In genomic region chr6:30907290-30907757, GRCh38 we compare ENCODE assay signal across 6 cellular contexts. TPM values are rescaled to one million over a fixed set of nuclear protein-coding genes. Genes with fewer than 3 reads are reported as not detected.
DNase-seq lines count a peak whose midpoint lies in the region; ATAC-seq and TF ChIP-seq lines count a peak whose summit lies in the region.
"Not testable (repeated sequence)": the region's sequence is repeated elsewhere in the genome, so short reads cannot be mapped to it uniquely, and the experiment has no call there.

No MANE protein-coding gene starts in this region.

- not testable (repeated sequence) for TF ChIP-seq CTCF in lower lobe of right lung (IDR thresholded peaks at IDR 0.05)

- H3K4me3 Mint-ChIP-seq in activated T-helper 1 cell treated with anti-CD3 and anti-CD28 coated beads, Interleukin-12 subunit alpha, Interleukin-12 subunit beta, Interleukin-2, Interleukin-4 antibody, amounts not matched to agents 30 ng/mL and 10 ng/mL and 1 ng/mL, durations not matched to agents 14 hours and 24 hours and 36 hours = peak overlapping the region; percentile 99

- H3K36me3 Mint-ChIP-seq in activated T-helper 1 cell treated with anti-CD3 and anti-CD28 coated beads, Interleukin-12 subunit alpha, Interleukin-12 subunit beta, Interleukin-2, Interleukin-4 antibody, amounts not matched to agents 30 ng/mL and 10 ng/mL and 1 ng/mL, durations not matched to agents 14 hours and 24 hours and 36 hours (ENCODE audit: low read depth) = peaks cover 17% of the 10 kb centered on the region

- H3K9ac ChIP-seq in BLaER1 treated with 17β-estradiol and CSF1 and Interleukin-3, amounts not matched to agents 10 nM and 100 nM = peak overlapping the region in 7 of 11 experiments; percentile 8 to 88 (median 80); a peak in 8 of 22 replicates

- H3K27me3 Mint-ChIP-seq in activated T-helper 1 cell treated with anti-CD3 and anti-CD28 coated beads, Interleukin-12 subunit alpha, Interleukin-12 subunit beta, Interleukin-2, Interleukin-4 antibody, amounts not matched to agents 30 ng/mL and 10 ng/mL and 1 ng/mL, durations not matched to agents 14 hours and 24 hours and 36 hours (ENCODE audit: insufficient read depth) = not testable (repeated sequence)

- H3K4me1 ChIP-seq in BLaER1 treated with 17β-estradiol and CSF1 and Interleukin-3, amounts not matched to agents 10 nM and 100 nM = peaks cover 25 to 38% (median 29%) of the 10 kb centered on the region in 10 experiments
- peaks cover 12% of the 10 kb centered on the region for H3K4me1 ChIP-seq in lower lobe of right lung

- intact Hi-C loops in activated T-helper 1 cell treated with anti-CD3 and anti-CD28 coated beads, Interleukin-12 subunit alpha, Interleukin-12 subunit beta, Interleukin-2, Interleukin-4 antibody, amounts not matched to agents 30 ng/mL and 10 ng/mL and 1 ng/mL, durations not matched to agents 14 hours and 24 hours and 36 hours (cut with micrococcal nuclease) = loop anchor here (5.0 kb wide), 1 partner anchor 235 kb away; the partner anchor contains the start of gene DHX16
- intact Hi-C loops in lower lobe of right lung (cut with DNase I) = not testable (repeated sequence)

- not testable (repeated sequence) for H3K27me3 ChIP-seq in BLaER1 treated with 17β-estradiol and CSF1 and Interleukin-3, amounts not matched to agents 10 nM and 100 nM; lower lobe of right lung (ENCODE audit: low read depth)

- peak overlapping the region; percentile 80 to 96 (median 88); a peak in 18 of 20 replicates for H3K4me3 ChIP-seq in BLaER1 treated with 17β-estradiol and CSF1 and Interleukin-3, amounts not matched to agents 10 nM and 100 nM
- H3K4me3 ChIP-seq in lower lobe of right lung (peak overlapping the region; percentile 69), skeletal muscle cell (ENCODE audit: low read depth, low read length) (peak overlapping the region; percentile 85)

- ATAC-seq in lower lobe of right lung = not testable (repeated sequence)

- not testable (repeated sequence) for H3K9me3 ChIP-seq in BLaER1 treated with 17β-estradiol and CSF1 and Interleukin-3, amounts not matched to agents 10 nM and 100 nM (replicated peaks in 1 of 11); lower lobe of right lung

- H3K4me1 Mint-ChIP-seq in activated T-helper 1 cell treated with anti-CD3 and anti-CD28 coated beads, Interleukin-12 subunit alpha, Interleukin-12 subunit beta, Interleukin-2, Interleukin-4 antibody, amounts not matched to agents 30 ng/mL and 10 ng/mL and 1 ng/mL, durations not matched to agents 14 hours and 24 hours and 36 hours (ENCODE audit: low read depth) = peaks cover 20% of the 10 kb centered on the region

- H4K20me1 ChIP-seq in BLaER1 treated with 17β-estradiol and CSF1 and Interleukin-3, amounts not matched to agents 10 nM and 100 nM = not testable (repeated sequence)

- peak overlapping the region in 6 of 11 experiments; percentile 6 to 76 (median 43); a peak in 9 of 22 replicates for H3K27ac ChIP-seq in BLaER1 treated with 17β-estradiol and CSF1 and Interleukin-3, amounts not matched to agents 10 nM and 100 nM
- H3K27ac ChIP-seq in epithelial cell of prostate (peak overlapping the region; percentile 50), lower lobe of right lung (peak overlapping the region; percentile 37)

- peak overlapping the region; percentile 40 for H3K27ac Mint-ChIP-seq in activated T-helper 1 cell treated with anti-CD3 and anti-CD28 coated beads, Interleukin-12 subunit alpha, Interleukin-12 subunit beta, Interleukin-2, Interleukin-4 antibody, amounts not matched to agents 30 ng/mL and 10 ng/mL and 1 ng/mL, durations not matched to agents 14 hours and 24 hours and 36 hours

- peaks cover 25 to 32% (median 28%) of the 10 kb centered on the region in 11 experiments for H3K36me3 ChIP-seq in BLaER1 treated with 17β-estradiol and CSF1 and Interleukin-3, amounts not matched to agents 10 nM and 100 nM
- H3K36me3 ChIP-seq in lower lobe of right lung = peaks cover 29% of the 10 kb centered on the region

- DNase-seq in LoVo (ENCODE audit: low spot score) = peak; percentile 29
- not testable (repeated sequence) for DNase-seq in activated T-helper 1 cell treated with anti-CD3 and anti-CD28 coated beads, Interleukin-12 subunit alpha, Interleukin-12 subunit beta, Interleukin-2, Interleukin-4 antibody, amounts not matched to agents 30 ng/mL and 10 ng/mL and 1 ng/mL, durations not matched to agents 14 hours and 24 hours and 36 hours (ENCODE audit: low spot score); epithelial cell of prostate (ENCODE audit: low read depth, low spot score); lower lobe of right lung; skeletal muscle cell (ENCODE audit: low read depth)

- H3K9me3 Mint-ChIP-seq in activated T-helper 1 cell treated with anti-CD3 and anti-CD28 coated beads, Interleukin-12 subunit alpha, Interleukin-12 subunit beta, Interleukin-2, Interleukin-4 antibody, amounts not matched to agents 30 ng/mL and 10 ng/mL and 1 ng/mL, durations not matched to agents 14 hours and 24 hours and 36 hours = not testable (repeated sequence)

- peak overlapping the region; percentile 35 to 91 (median 55); a peak in 21 of 22 replicates for H3K4me2 ChIP-seq in BLaER1 treated with 17β-estradiol and CSF1 and Interleukin-3, amounts not matched to agents 10 nM and 100 nM

RNA-seq across cellular contexts. Expression of gene GTF2H4, which starts 0.7 kb away (rescaled TPM):
- 65.3 and 71.3 TPM in 2 replicates for total RNA-seq in activated T-helper 1 cell treated with anti-CD3 and anti-CD28 coated beads, Interleukin-12 subunit alpha, Interleukin-12 subunit beta, Interleukin-2, Interleukin-4 antibody, amounts not matched to agents 30 ng/mL and 10 ng/mL and 1 ng/mL, durations not matched to agents 14 hours and 24 hours and 36 hours
- 37.1 TPM for total RNA-seq in lower lobe of right lung

RNA-seq across cellular contexts. Expression of gene VARS2, which starts 6.7 kb away (rescaled TPM):
- 74.0 and 76.0 TPM in 2 replicates for total RNA-seq in activated T-helper 1 cell treated with anti-CD3 and anti-CD28 coated beads, Interleukin-12 subunit alpha, Interleukin-12 subunit beta, Interleukin-2, Interleukin-4 antibody, amounts not matched to agents 30 ng/mL and 10 ng/mL and 1 ng/mL, durations not matched to agents 14 hours and 24 hours and 36 hours
- 33.0 TPM for total RNA-seq in lower lobe of right lung

RNA-seq across cellular contexts. Expression of gene DDR1, which starts 23.0 kb away (rescaled TPM):
- 21.4 and 24.8 TPM in 2 replicates for total RNA-seq in activated T-helper 1 cell treated with anti-CD3 and anti-CD28 coated beads, Interleukin-12 subunit alpha, Interleukin-12 subunit beta, Interleukin-2, Interleukin-4 antibody, amounts not matched to agents 30 ng/mL and 10 ng/mL and 1 ng/mL, durations not matched to agents 14 hours and 24 hours and 36 hours
- 80.9 TPM for total RNA-seq in lower lobe of right lung

RNA-seq across cellular contexts. Expression of gene SFTA2, which starts 24.6 kb away (rescaled TPM):
- not detected in 2 replicates for total RNA-seq in activated T-helper 1 cell treated with anti-CD3 and anti-CD28 coated beads, Interleukin-12 subunit alpha, Interleukin-12 subunit beta, Interleukin-2, Interleukin-4 antibody, amounts not matched to agents 30 ng/mL and 10 ng/mL and 1 ng/mL, durations not matched to agents 14 hours and 24 hours and 36 hours
- total RNA-seq in lower lobe of right lung = 351 TPM

RNA-seq across cellular contexts. Expression of gene MUCL3, which starts 33.4 kb away (rescaled TPM):
- not detected in 2 replicates for total RNA-seq in activated T-helper 1 cell treated with anti-CD3 and anti-CD28 coated beads, Interleukin-12 subunit alpha, Interleukin-12 subunit beta, Interleukin-2, Interleukin-4 antibody, amounts not matched to agents 30 ng/mL and 10 ng/mL and 1 ng/mL, durations not matched to agents 14 hours and 24 hours and 36 hours
- 5.3 TPM for total RNA-seq in lower lobe of right lung
